22 cellular contexts compared by ENCODE assay signal in the genomic region with DNA sequence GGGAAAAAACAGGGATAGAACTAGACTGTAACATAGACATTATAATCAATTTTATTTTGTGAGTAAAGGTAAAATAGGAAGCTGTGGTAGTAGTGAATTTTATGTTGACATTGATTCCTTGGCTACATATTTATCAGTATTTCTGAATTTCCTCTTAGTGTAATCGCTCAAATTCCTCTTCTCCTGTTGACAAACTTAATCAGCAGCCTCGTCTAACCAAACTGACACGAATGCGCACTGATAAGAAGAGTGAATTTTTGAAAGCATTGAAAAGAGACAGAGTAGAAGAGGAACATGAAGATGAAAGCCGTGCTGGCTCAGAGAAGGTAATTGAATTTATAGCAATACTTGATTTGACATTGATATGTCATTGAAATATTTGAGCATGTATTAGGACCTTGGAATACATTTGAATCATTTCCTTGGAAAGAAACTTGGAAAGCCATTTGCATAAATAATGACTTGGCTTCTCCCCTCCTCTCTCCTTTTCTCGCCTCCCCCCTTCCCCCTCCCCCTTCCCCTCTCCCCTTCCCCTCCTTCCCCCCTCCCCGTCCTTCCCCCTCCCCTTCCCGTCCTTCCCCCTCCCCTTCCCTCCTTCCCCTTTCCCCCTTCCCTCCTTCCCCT.
DNase-seq lines count a peak whose midpoint lies in the region; ATAC-seq and TF ChIP-seq lines count a peak whose summit lies in the region.
"Had no signal": no experiment of that assay in that cellular context is flagged by ENCODE, and none has a peak within 500 bp of the region (broad histone marks: within the 10 kb centered on the region; RNA-seq: fewer than 3 reads in every experiment).

No MANE protein-coding gene starts in this region.

- H3K9me3 ChIP-seq in CD4-positive, alpha-beta T cell (ENCODE audit: control insufficient read depth, low read length), result no peaks in the 10 kb centered on the region
- H3K9me3 ChIP-seq: right lobe of liver, tibial nerve had no signal

- intact Hi-C loops in CD4-positive, alpha-beta T cell (cut with DNase I, micrococcal nuclease), result no loop called here

- H3K27me3 Mint-ChIP-seq in CD4-positive, alpha-beta T cell, result no peaks in the 10 kb centered on the region
- H3K27me3 Mint-ChIP-seq in activated naive CD8-positive, alpha-beta T cell, result no peaks in the 10 kb centered on the region
- H3K27me3 Mint-ChIP-seq in mesothelial cell of epicardium (ENCODE audit: low read depth), result no peaks in the 10 kb centered on the region
- H3K27me3 Mint-ChIP-seq: activated B cell treated with CpG ODN at 0.5 μM for 24 hours; activated CD4-positive, alpha-beta memory T cell treated with anti-CD3 and anti-CD28 coated beads for 36 hours; CD4-positive, alpha-beta memory T cell; naive thymus-derived CD4-positive, alpha-beta T cell had no signal

- H3K36me3 Mint-ChIP-seq in CD4-positive, alpha-beta T cell (ENCODE audit: low read depth), result peaks cover 89% of the 10 kb centered on the region
- peaks cover 16% of the 10 kb centered on the region for H3K36me3 Mint-ChIP-seq in activated naive CD8-positive, alpha-beta T cell
- peaks cover 60% of the 10 kb centered on the region for H3K36me3 Mint-ChIP-seq in mesothelial cell of epicardium

- no peak for TF ChIP-seq CTCF in CD4-positive, alpha-beta T cell (IDR thresholded peaks at IDR 0.05)
- no peak for TF ChIP-seq CTCF in mesothelial cell of epicardium (IDR thresholded peaks at IDR 0.05; ENCODE audit: unreplicated experiment)

- H3K4me3 Mint-ChIP-seq in CD4-positive, alpha-beta T cell, result no peak overlapping the region
- no peak overlapping the region for H3K4me3 Mint-ChIP-seq in activated naive CD8-positive, alpha-beta T cell
- H3K4me3 Mint-ChIP-seq in mesothelial cell of epicardium, result no peak overlapping the region
- H3K4me3 Mint-ChIP-seq: activated B cell treated with CpG ODN at 0.5 μM for 24 hours; activated CD4-positive, alpha-beta memory T cell treated with anti-CD3 and anti-CD28 coated beads for 36 hours; CD4-positive, alpha-beta memory T cell; naive thymus-derived CD4-positive, alpha-beta T cell had no signal

- H3K27me3 ChIP-seq in CD4-positive, alpha-beta T cell (ENCODE audit: control insufficient read depth, insufficient read depth, low read length), result no peaks in the 10 kb centered on the region
- H3K27me3 ChIP-seq: right lobe of liver, tibial nerve had no signal

- H3K9me3 Mint-ChIP-seq in CD4-positive, alpha-beta T cell, result no peaks in the 10 kb centered on the region
- H3K9me3 Mint-ChIP-seq in activated naive CD8-positive, alpha-beta T cell (ENCODE audit: low read depth), result no peaks in the 10 kb centered on the region
- H3K9me3 Mint-ChIP-seq in mesothelial cell of epicardium, result no peaks in the 10 kb centered on the region
- H3K9me3 Mint-ChIP-seq: activated B cell treated with CpG ODN at 0.5 μM for 24 hours; activated CD4-positive, alpha-beta memory T cell treated with anti-CD3 and anti-CD28 coated beads for 36 hours; CD4-positive, alpha-beta memory T cell; naive thymus-derived CD4-positive, alpha-beta T cell had no signal

- H3K27ac Mint-ChIP-seq in CD4-positive, alpha-beta T cell, result peak overlapping the region; percentile 9
- peak overlapping the region; percentile 10 for H3K27ac Mint-ChIP-seq in activated naive CD8-positive, alpha-beta T cell
- peak overlapping the region; percentile 57 for H3K27ac Mint-ChIP-seq in mesothelial cell of epicardium
- H3K27ac Mint-ChIP-seq: activated CD4-positive, alpha-beta memory T cell treated with anti-CD3 and anti-CD28 coated beads for 36 hours had no signal

- POLR2A ChIA-PET in CD4-positive, alpha-beta T cell (lab: Charles Lee), result no interaction called here

- H3K4me1 Mint-ChIP-seq in CD4-positive, alpha-beta T cell (ENCODE audit: low read depth), result peaks cover 32% of the 10 kb centered on the region
- H3K4me1 Mint-ChIP-seq in activated naive CD8-positive, alpha-beta T cell (ENCODE audit: low read depth), result peaks cover 30% of the 10 kb centered on the region
- H3K4me1 Mint-ChIP-seq in mesothelial cell of epicardium, result no peaks in the 10 kb centered on the region

- no peak overlapping the region for H3K27ac ChIP-seq in CD4-positive, alpha-beta T cell (ENCODE audit: low read depth, low read length)
- H3K27ac ChIP-seq: right lobe of liver, tibial nerve had no signal

- no peak for DNase-seq in CD4-positive, alpha-beta T cell
- peak; percentile 84 for DNase-seq in OCI-M1 (lab: John Stamatoyannopoulos, UW)
- no peak for DNase-seq in mesothelial cell of epicardium (ENCODE audit: low spot score in 2 of 2, unreplicated experiment in 2 of 2)
- DNase-seq in D341Med (ENCODE audit: low spot score), result no peak
- DNase-seq in Ammon's horn (ENCODE audit: low spot score), result no peak
- DNase-seq in central memory CD4-positive, alpha-beta T cell, result no peak
- DNase-seq: activated B cell treated with CpG ODN at 0.5 μM for 24 hours; activated CD4-positive, alpha-beta memory T cell treated with anti-CD3 and anti-CD28 coated beads for 36 hours; activated naive CD4-positive, alpha-beta T cell; activated T-cell treated with anti-CD3 and anti-CD28 coated beads for 4 hours; CD4-positive, alpha-beta memory T cell; head of caudate nucleus; IMR-90; left colon; naive thymus-derived CD4-positive, alpha-beta T cell; NCI-H1417; NCI-H82; right lobe of liver had no signal

- no peak for ATAC-seq in CD4-positive, alpha-beta T cell (ENCODE audit: poor library complexity)
- ATAC-seq: HCT116; left colon; naive thymus-derived CD4-positive, alpha-beta T cell; SK-N-SH treated with all-trans-retinoic acid at 6 μM for 48 hours had no signal

- CTCF ChIA-PET in CD4-positive, alpha-beta T cell (lab: Charles Lee), result no interaction called here
